In genomic region chr10:32174349-32174893, GRCh38 we compare ENCODE assay signal across 33 cellular contexts.
"Had no signal": no experiment of that assay in that cellular context is flagged by ENCODE, and none has a peak within 500 bp of the region (broad histone marks: within the 10 kb centered on the region; RNA-seq: fewer than 3 reads in every experiment).

No MANE protein-coding gene starts in this region.

- H3K4me1 Mint-ChIP-seq: activated CD4-positive, alpha-beta T cell treated with anti-CD3 and anti-CD28 coated beads for 36 hours; activated naive CD4-positive, alpha-beta T cell treated with anti-CD3 and anti-CD28 coated beads, Interleukin-2, amount 10 ng/mL, durations not matched to agents 7 days and 5 days; activated naive CD8-positive, alpha-beta T cell treated with anti-CD3 and anti-CD28 coated beads, Interleukin-2, amount 10 ng/mL, durations not matched to agents 7 days and 5 days had no signal

- H3K36me3 ChIP-seq: ascending aorta, breast epithelium, cardiac muscle cell, colonic mucosa, esophagus squamous epithelium, gastrocnemius medialis, heart left ventricle had no signal

- H3K9me3 ChIP-seq: ascending aorta, breast epithelium, colonic mucosa, gastrocnemius medialis had no signal

- H3K4me1 ChIP-seq: ascending aorta, breast epithelium, colonic mucosa, gastrocnemius medialis had no signal

- H3K4me3 ChIP-seq: ascending aorta, breast epithelium, cardiac muscle cell, colonic mucosa, esophagus squamous epithelium, gastrocnemius medialis, heart left ventricle had no signal

- H3K27me3 ChIP-seq: ascending aorta, breast epithelium, cardiac muscle cell, colonic mucosa, esophagus squamous epithelium, gastrocnemius medialis, heart left ventricle had no signal

- H3K36me3 Mint-ChIP-seq: activated CD4-positive, alpha-beta memory T cell treated with anti-CD3 and anti-CD28 coated beads for 36 hours; activated CD8-positive, alpha-beta memory T cell treated with anti-CD3 and anti-CD28 coated beads, Interleukin-2, amount 10 ng/mL, durations not matched to agents 7 days and 5 days; activated naive CD4-positive, alpha-beta T cell treated with anti-CD3 and anti-CD28 coated beads, Interleukin-2, amount 10 ng/mL, durations not matched to agents 7 days and 5 days; activated naive CD4-positive, alpha-beta T cell treated with anti-CD3 and anti-CD28 coated beads, Interleukin-2, amount 50 U/mL, for 72 hours; activated naive CD8-positive, alpha-beta T cell treated with anti-CD3 and anti-CD28 coated beads, Interleukin-2, amount 10 ng/mL, durations not matched to agents 7 days and 5 days; brain had no signal

- ATAC-seq: activated CD4-positive, alpha-beta T cell treated with anti-CD3 and anti-CD28 coated beads for 36 hours; activated CD8-positive, alpha-beta memory T cell treated with anti-CD3 and anti-CD28 coated beads, Interleukin-2, amount 10 ng/mL, durations not matched to agents 7 days and 5 days; activated CD8-positive, alpha-beta T cell treated with anti-CD3 and anti-CD28 coated beads, Interleukin-2, amount 10 ng/mL, durations not matched to agents 7 days and 5 days; activated naive CD4-positive, alpha-beta T cell treated with anti-CD3 and anti-CD28 coated beads, Interleukin-2, amount 50 U/mL, for 72 hours; activated T-cell treated with anti-CD3 and anti-CD28 coated beads, Interleukin-2, amount 50 U/mL, for 72 hours; gastrocnemius medialis; heart left ventricle had no signal

- FAIRE-seq: endometrium, endothelial cell of umbilical vein had no signal

- H3K27ac ChIP-seq: ascending aorta, breast epithelium, cardiac muscle cell, colonic mucosa, epithelial cell of prostate, esophagus squamous epithelium, gastrocnemius medialis, heart left ventricle had no signal

- H3K9me3 Mint-ChIP-seq: activated CD4-positive, alpha-beta memory T cell treated with anti-CD3 and anti-CD28 coated beads for 36 hours; activated CD4-positive, alpha-beta T cell treated with anti-CD3 and anti-CD28 coated beads, Interleukin-2, amount 10 ng/mL, durations not matched to agents 24 days and 14 days; activated naive CD4-positive, alpha-beta T cell treated with anti-CD3 and anti-CD28 coated beads, Interleukin-2, amount 10 ng/mL, durations not matched to agents 7 days and 5 days; activated naive CD4-positive, alpha-beta T cell treated with anti-CD3 and anti-CD28 coated beads, Interleukin-2, amount 50 U/mL, for 72 hours; activated naive CD8-positive, alpha-beta T cell treated with anti-CD3 and anti-CD28 coated beads, Interleukin-2, amount 10 ng/mL, durations not matched to agents 7 days and 5 days; activated T-cell treated with anti-CD3 and anti-CD28 coated beads, Interleukin-2, amount 50 U/mL, for 24 hours; activated T-cell treated with anti-CD3 and anti-CD28 coated beads, Interleukin-2, amount 50 U/mL, for 72 hours had no signal

- H3K27ac Mint-ChIP-seq: activated CD4-positive, alpha-beta memory T cell treated with anti-CD3 and anti-CD28 coated beads for 36 hours; activated CD4-positive, alpha-beta T cell treated with anti-CD3 and anti-CD28 coated beads for 36 hours; activated CD4-positive, alpha-beta T cell treated with anti-CD3 and anti-CD28 coated beads, Interleukin-2, amount 10 ng/mL, durations not matched to agents 24 days and 14 days; activated CD8-positive, alpha-beta memory T cell treated with anti-CD3 and anti-CD28 coated beads, Interleukin-2, amount 10 ng/mL, durations not matched to agents 7 days and 5 days; activated CD8-positive, alpha-beta T cell treated with anti-CD3 and anti-CD28 coated beads, Interleukin-2, amount 10 ng/mL, durations not matched to agents 7 days and 5 days; activated naive CD4-positive, alpha-beta T cell treated with anti-CD3 and anti-CD28 coated beads, Interleukin-2, amount 10 ng/mL, durations not matched to agents 7 days and 5 days; activated naive CD4-positive, alpha-beta T cell treated with anti-CD3 and anti-CD28 coated beads, Interleukin-2, amount 50 U/mL, for 72 hours; activated naive CD8-positive, alpha-beta T cell treated with anti-CD3 and anti-CD28 coated beads, Interleukin-2, amount 10 ng/mL, durations not matched to agents 7 days and 5 days; activated T-cell treated with anti-CD3 and anti-CD28 coated beads, Interleukin-2, amount 50 U/mL, for 24 hours; activated T-cell treated with anti-CD3 and anti-CD28 coated beads, Interleukin-2, amount 50 U/mL, for 72 hours; brain had no signal

- DNase-seq: activated CD4-positive, alpha-beta memory T cell treated with anti-CD3 and anti-CD28 coated beads for 36 hours; activated CD4-positive, alpha-beta T cell treated with anti-CD3 and anti-CD28 coated beads for 36 hours; activated CD4-positive, alpha-beta T cell treated with anti-CD3 and anti-CD28 coated beads, Interleukin-2, amount 10 ng/mL, durations not matched to agents 24 days and 14 days; activated CD4-positive, CD25-positive, alpha-beta regulatory T cell; activated CD4-positive, CD25-positive, alpha-beta regulatory T cell treated with anti-CD3 and anti-CD28 coated beads, Interleukin-2, amount 50 U/mL, for 72 hours; activated CD8-positive, alpha-beta memory T cell treated with anti-CD3 and anti-CD28 coated beads, Interleukin-2, amount 10 ng/mL, durations not matched to agents 7 days and 5 days; activated CD8-positive, alpha-beta memory T cell treated with anti-CD3 and anti-CD28 coated beads, Interleukin-2, amount 50 U/mL, for 4 hours; activated CD8-positive, alpha-beta T cell treated with anti-CD3 and anti-CD28 coated beads, Interleukin-2, amount 10 ng/mL, durations not matched to agents 7 days and 5 days; activated gamma-delta T cell; activated naive CD4-positive, alpha-beta T cell; activated naive CD4-positive, alpha-beta T cell treated with anti-CD3 and anti-CD28 coated beads, Interleukin-2, amount 10 ng/mL, durations not matched to agents 7 days and 5 days; activated naive CD8-positive, alpha-beta T cell treated with anti-CD3 and anti-CD28 coated beads, Interleukin-2, amount 10 ng/mL, durations not matched to agents 7 days and 5 days; activated T-cell treated with anti-CD3 and anti-CD28 coated beads for 4 hours; activated T-cell treated with anti-CD3 and anti-CD28 coated beads, Interleukin-2, amount 50 U/mL, for 24 hours; activated T-cell treated with anti-CD3 and anti-CD28 coated beads, Interleukin-2, amount 50 U/mL, for 72 hours; central memory CD4-positive, alpha-beta T cell; cerebellar nuclear complex; colonic mucosa; effector CD8-positive, alpha-beta T cell; esophagus squamous epithelium; foreskin fibroblast; gastrocnemius medialis; glutamatergic neuron; heart left ventricle; T-helper 2 cell had no signal

- H3K27me3 Mint-ChIP-seq: activated CD4-positive, alpha-beta T cell treated with anti-CD3 and anti-CD28 coated beads, Interleukin-2, amount 10 ng/mL, durations not matched to agents 24 days and 14 days; activated CD8-positive, alpha-beta memory T cell treated with anti-CD3 and anti-CD28 coated beads, Interleukin-2, amount 10 ng/mL, durations not matched to agents 7 days and 5 days; activated naive CD8-positive, alpha-beta T cell treated with anti-CD3 and anti-CD28 coated beads, Interleukin-2, amount 10 ng/mL, durations not matched to agents 7 days and 5 days; brain had no signal

- H3K4me3 Mint-ChIP-seq: activated CD4-positive, alpha-beta memory T cell treated with anti-CD3 and anti-CD28 coated beads for 36 hours; activated CD4-positive, alpha-beta T cell treated with anti-CD3 and anti-CD28 coated beads for 36 hours; activated CD4-positive, alpha-beta T cell treated with anti-CD3 and anti-CD28 coated beads, Interleukin-2, amount 10 ng/mL, durations not matched to agents 24 days and 14 days; activated CD8-positive, alpha-beta memory T cell treated with anti-CD3 and anti-CD28 coated beads, Interleukin-2, amount 10 ng/mL, durations not matched to agents 7 days and 5 days; activated CD8-positive, alpha-beta T cell treated with anti-CD3 and anti-CD28 coated beads, Interleukin-2, amount 10 ng/mL, durations not matched to agents 7 days and 5 days; activated naive CD4-positive, alpha-beta T cell treated with anti-CD3 and anti-CD28 coated beads, Interleukin-2, amount 10 ng/mL, durations not matched to agents 7 days and 5 days; activated naive CD8-positive, alpha-beta T cell treated with anti-CD3 and anti-CD28 coated beads, Interleukin-2, amount 10 ng/mL, durations not matched to agents 7 days and 5 days; activated T-cell treated with anti-CD3 and anti-CD28 coated beads, Interleukin-2, amount 50 U/mL, for 24 hours; activated T-cell treated with anti-CD3 and anti-CD28 coated beads, Interleukin-2, amount 50 U/mL, for 72 hours; brain had no signal
